Comparison of ENCODE assay signal across 9 cellular contexts in the genomic region with DNA sequence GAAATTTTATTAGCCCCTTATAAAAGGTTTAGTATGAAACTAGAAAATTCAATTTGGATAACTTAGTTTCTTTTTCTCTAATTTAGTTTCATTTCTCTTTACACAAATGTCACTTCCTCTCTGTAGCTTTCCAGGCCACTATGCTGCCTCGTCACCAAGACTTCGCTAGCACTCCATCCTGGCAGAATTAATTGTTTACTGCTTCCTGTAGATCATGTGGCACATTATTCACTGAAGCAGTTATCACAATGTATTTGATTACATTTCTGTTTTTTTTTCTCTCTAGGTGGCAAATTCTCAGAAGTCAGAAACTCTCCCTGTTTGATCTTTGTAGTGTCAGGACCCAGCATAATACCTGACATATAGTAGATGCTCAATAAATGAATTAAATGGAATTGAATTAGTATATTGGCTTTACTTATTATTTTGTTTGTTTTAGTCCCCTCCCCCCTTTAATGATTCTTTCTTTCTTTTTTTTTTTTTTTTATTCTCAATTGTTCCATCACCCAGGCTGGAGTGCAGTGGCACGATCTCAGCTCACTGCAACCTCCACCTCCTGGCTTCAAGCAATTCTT. TPM values are rescaled to one million over a fixed set of nuclear protein-coding genes. Genes with fewer than 3 reads are reported as not detected.
DNase-seq lines count a peak whose midpoint lies in the region; ATAC-seq and TF ChIP-seq lines count a peak whose summit lies in the region.
"Had no signal": no experiment of that assay in that cellular context is flagged by ENCODE, and none has a peak within 500 bp of the region (broad histone marks: within the 10 kb centered on the region; RNA-seq: fewer than 3 reads in every experiment).

No MANE protein-coding gene starts in this region.

- WGBS in tibial nerve, 2 donors = 64 to 76% methylated on average over 3 of the region's 3 CpGs

- H3K4me1 ChIP-seq in tibial nerve = no peaks in the 10 kb centered on the region

- no peaks in the 10 kb centered on the region for H3K36me3 ChIP-seq in tibial nerve
- H3K36me3 ChIP-seq: thoracic aorta had no signal

- no peak for TF ChIP-seq CTCF in tibial nerve (IDR thresholded peaks at IDR 0.05)

- peak overlapping the region in 1 of 4 donors; percentile 53 for H3K27ac ChIP-seq in tibial nerve
- H3K27ac ChIP-seq: thoracic aorta had no signal

- no peaks in the 10 kb centered on the region for H3K9me3 ChIP-seq in T-helper 17 cell (ENCODE audit: control insufficient read depth, low read length, poor library complexity, severe bottlenecking)
- H3K9me3 ChIP-seq in tibial nerve = no peaks in the 10 kb centered on the region
- H3K9me3 ChIP-seq: thoracic aorta had no signal

- peak overlapping the region; percentile 39 for H3K4me3 Mint-ChIP-seq in T-helper 17 cell

- TF ChIP-seq EP300 in tibial nerve (IDR thresholded peaks at IDR 0.05) = no peak

- H3K36me3 Mint-ChIP-seq in T-helper 17 cell (ENCODE audit: low read depth) = no peaks in the 10 kb centered on the region

- DNase-seq in activated CD4-positive, CD25-positive, alpha-beta regulatory T cell treated with anti-CD3 and anti-CD28 coated beads, Interleukin-2, amount 50 U/mL, for 72 hours = no peak
- peak in 2 of 3 donors; percentile 11 to 23 for DNase-seq in T-helper 17 cell
- DNase-seq in germinal center (ENCODE audit: low spot score) = peak; percentile 55
- DNase-seq in foreskin melanocyte = no peak
- DNase-seq in tibial nerve (ENCODE audit: low spot score in 2 of 2) = no peak
- no peak for DNase-seq in NCI-H128 (lab: John Stamatoyannopoulos, UW; ENCODE audit: unreplicated experiment)

- ATAC-seq in activated CD4-positive, CD25-positive, alpha-beta regulatory T cell treated with anti-CD3 and anti-CD28 coated beads, Interleukin-2, amount 50 U/mL, for 24 hours = peak; percentile 81 to 89
- ATAC-seq in HG03066 (IDR thresholded peaks at IDR 0.05; ENCODE audit: low read depth, unreplicated experiment) (peak; percentile 79), T-helper 17 cell (peak; percentile 100)

- no peaks in the 10 kb centered on the region for H3K27me3 ChIP-seq in tibial nerve

- no peak overlapping the region for H3K4me3 ChIP-seq in tibial nerve

- no peaks in the 10 kb centered on the region for H3K27me3 Mint-ChIP-seq in T-helper 17 cell

- peaks cover 3% of the 10 kb centered on the region for H3K4me1 Mint-ChIP-seq in T-helper 17 cell

- peak overlapping the region; percentile 95 for H3K27ac Mint-ChIP-seq in T-helper 17 cell

- no peak for TF ChIP-seq POLR2A in tibial nerve (IDR thresholded peaks at IDR 0.05)

RNA-seq across cellular contexts. Expression of a gene that starts 9.3 kb away (rescaled TPM):
- total RNA-seq in T-helper 17 cell = 100 to 1,000 TPM; 362 to 368 TPM
- 1,000 to 10,000 TPM in 1 of 4 donors, 100 to 1,000 TPM in 3; 557 to 1,009 (median 639) TPM for total RNA-seq in tibial nerve

RNA-seq across cellular contexts. Expression of a gene that starts 30.6 kb away (rescaled TPM):
- total RNA-seq in T-helper 17 cell (10 to 100 TPM; 22.5 to 24.9 TPM), tibial nerve (10 to 100 TPM; 35.7 to 68.2 (median 43.1) TPM)

Comparison
In these comparisons a context has a peak if more than half of its experiments do, and no peak if none do; other contexts are left out.
1. DNase-seq: peak in T-helper 17 cell (2 of 3) and germinal center (single experiment); none in activated CD4-positive, CD25-positive, alpha-beta regulatory T cell treated with anti-CD3 and anti-CD28 coated beads, Interleukin-2, amount 50 U/mL, for 72 hours (single experiment), foreskin melanocyte (single experiment), tibial nerve (0 of 2) and NCI-H128 (single experiment).
2. Peak in every context shown above with its lines, with median percentiles within 50 percentile points of each other: ATAC-seq.